8 cellular contexts compared by ENCODE assay signal in the genomic region with DNA sequence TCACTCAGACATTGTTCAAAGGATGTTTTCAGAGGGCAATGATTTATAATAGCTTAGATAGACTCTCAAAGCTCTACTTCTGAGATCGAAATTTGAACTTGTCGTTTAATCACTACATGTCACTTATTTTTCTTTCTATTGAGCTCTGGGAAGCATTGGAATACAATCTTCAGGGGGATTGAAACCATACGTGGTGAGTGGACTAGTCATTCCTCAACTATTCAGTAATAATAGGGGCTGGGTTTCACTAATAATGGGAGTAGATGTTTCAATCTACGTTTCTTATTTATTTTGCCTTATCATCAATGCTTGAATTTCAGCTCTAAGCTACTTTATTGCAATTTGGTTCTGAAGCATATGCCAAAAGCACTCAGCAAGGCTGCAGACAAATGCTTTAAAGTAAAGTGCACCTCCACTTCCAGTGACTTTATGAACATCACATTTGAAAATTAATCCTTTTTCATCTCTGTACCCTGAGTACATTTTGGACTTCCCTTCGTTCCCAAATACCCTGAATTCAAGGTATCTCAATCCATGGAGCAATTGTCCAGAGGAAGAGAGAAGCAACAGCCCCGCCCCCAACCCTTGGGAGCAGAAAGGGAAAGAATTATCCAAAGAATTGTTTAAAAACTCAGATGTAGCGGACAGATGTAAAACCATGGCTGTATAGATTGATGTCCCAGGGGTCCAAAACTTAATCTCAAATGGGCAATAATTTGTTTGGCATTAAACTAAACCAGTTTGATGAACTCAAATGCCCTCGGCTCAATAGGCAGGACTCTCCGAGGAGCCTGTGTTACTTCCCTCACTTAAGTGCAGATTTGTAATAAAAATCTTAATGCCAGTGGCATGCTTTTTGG.
DNase-seq lines count a peak whose midpoint lies in the region; ATAC-seq and TF ChIP-seq lines count a peak whose summit lies in the region.

No MANE protein-coding gene starts in this region.

- H3K9ac ChIP-seq in neuronal stem cell (ENCODE audit: low read depth, low read length, poor library complexity) = no peak overlapping the region

- H2BK5ac ChIP-seq in neuronal stem cell (ENCODE audit: low read length) = no peak overlapping the region

- H4K91ac ChIP-seq in neuronal stem cell (ENCODE audit: low read depth, low read length, poor library complexity) = no peak overlapping the region

- H2BK15ac ChIP-seq in neuronal stem cell (ENCODE audit: low read length) = no peak overlapping the region

- H4K8ac ChIP-seq in neuronal stem cell (ENCODE audit: low read depth, low read length) = no peak overlapping the region

- no peak overlapping the region for H3K14ac ChIP-seq in neuronal stem cell (ENCODE audit: low read length)

- peak; percentile 69 for DNase-seq in DMS53 treated with DMSO at 0.1 percent for 48 hours (lab: John Stamatoyannopoulos, UW; ENCODE audit: unreplicated experiment)
- DNase-seq in M059J (ENCODE audit: low read depth) = peak; percentile 53
- no peak for DNase-seq in foreskin keratinocyte
- no peak for DNase-seq in neuronal stem cell (ENCODE audit: low spot score)
- no peak for DNase-seq in islet precursor cell
- DNase-seq in ecto neural progenitor cell (ENCODE audit: low spot score) = no peak
- no peak for DNase-seq in stimulated activated CD4-positive, alpha-beta T cell treated with anti-CD3 and anti-CD28 coated beads, Interleukin-4, amount 100 ng/mL, for 4 hours

- H2BK120ac ChIP-seq in neuronal stem cell (ENCODE audit: low read depth, low read length) = no peak overlapping the region

- H2AFZ ChIP-seq in neuronal stem cell (ENCODE audit: low read length) = peak overlapping the region; percentile 82

- TF ChIP-seq CTCF in VCaP (conservative IDR thresholded peaks at IDR 0.05) (no peak), foreskin keratinocyte (conservative IDR thresholded peaks at IDR 0.05) (no peak)

- H3K79me1 ChIP-seq in neuronal stem cell (ENCODE audit: low read depth, low read length) = no peaks in the 10 kb centered on the region

- no peak overlapping the region for H3K23ac ChIP-seq in neuronal stem cell (ENCODE audit: low read depth, low read length, poor library complexity)

- no CpG with 5 or more reads among the region's 9 CpGs for WGBS in neuronal stem cell (ENCODE audit: extremely low coverage in 2 of 2, insufficient read length in 2 of 2, insufficient replicate concordance in 1 of 2), 2 donors

- peak overlapping the region; percentile 90 for H3K27ac ChIP-seq in VCaP
- H3K27ac ChIP-seq in foreskin keratinocyte = peak overlapping the region; percentile 76
- no peak overlapping the region for H3K27ac ChIP-seq in neuronal stem cell (replicated peaks; ENCODE audit: low read length)

- H3K18ac ChIP-seq in neuronal stem cell (ENCODE audit: low read length) = no peak overlapping the region

- no peak overlapping the region for H3K4ac ChIP-seq in neuronal stem cell (ENCODE audit: low read length)

- H2BK12ac ChIP-seq in neuronal stem cell (ENCODE audit: low read length) = no peak overlapping the region

- peaks cover 20% of the 10 kb centered on the region for H3K4me1 ChIP-seq in foreskin keratinocyte
- H3K4me1 ChIP-seq in neuronal stem cell (ENCODE audit: control insufficient read depth in 2 of 2, insufficient read depth in 1 of 2, low read depth in 1 of 2, low read length in 2 of 2) = no peaks in the 10 kb centered on the region

- H2AK5ac ChIP-seq in neuronal stem cell (ENCODE audit: low read depth, low read length) = no peak overlapping the region

- H3K4me3 ChIP-seq in neuronal stem cell (ENCODE audit: low read length in 2 of 2) = peak overlapping the region in 1 of 2 donors; percentile 57

- no peak for ATAC-seq in foreskin keratinocyte

- no peaks in the 10 kb centered on the region for H3K36me3 ChIP-seq in neuronal stem cell (replicated peaks in 1 of 2; ENCODE audit: control insufficient read depth in 2 of 2, insufficient read depth in 2 of 2, low read length in 2 of 2)

- H3K27me3 ChIP-seq in foreskin keratinocyte (no peaks in the 10 kb centered on the region), neuronal stem cell (ENCODE audit: control insufficient read depth in 3 of 3, insufficient read depth in 3 of 3, low read depth in 1 of 3, low read length in 3 of 3) (no peaks in the 10 kb centered on the region)

- no peaks in the 10 kb centered on the region for H3K9me3 ChIP-seq in neuronal stem cell (replicated peaks in 1 of 2; ENCODE audit: control insufficient read depth in 2 of 2, insufficient read depth in 1 of 2, low read depth in 1 of 2, low read length in 2 of 2)

- no peak overlapping the region for H3K4me2 ChIP-seq in neuronal stem cell (ENCODE audit: insufficient read depth, low read length, poor library complexity, severe bottlenecking)

Comparison
In these comparisons a context has a peak if more than half of its experiments do, and no peak if none do; other contexts are left out.
1. DNase-seq: peak in DMS53 treated with DMSO at 0.1 percent for 48 hours (single experiment) and M059J (single experiment); none in foreskin keratinocyte (0 of 2), neuronal stem cell (single experiment), islet precursor cell (single experiment), ecto neural progenitor cell (single experiment) and stimulated activated CD4-positive, alpha-beta T cell treated with anti-CD3 and anti-CD28 coated beads, Interleukin-4, amount 100 ng/mL, for 4 hours (0 of 2).